ENCODE assay signal across 22 cellular contexts in the genomic region with DNA sequence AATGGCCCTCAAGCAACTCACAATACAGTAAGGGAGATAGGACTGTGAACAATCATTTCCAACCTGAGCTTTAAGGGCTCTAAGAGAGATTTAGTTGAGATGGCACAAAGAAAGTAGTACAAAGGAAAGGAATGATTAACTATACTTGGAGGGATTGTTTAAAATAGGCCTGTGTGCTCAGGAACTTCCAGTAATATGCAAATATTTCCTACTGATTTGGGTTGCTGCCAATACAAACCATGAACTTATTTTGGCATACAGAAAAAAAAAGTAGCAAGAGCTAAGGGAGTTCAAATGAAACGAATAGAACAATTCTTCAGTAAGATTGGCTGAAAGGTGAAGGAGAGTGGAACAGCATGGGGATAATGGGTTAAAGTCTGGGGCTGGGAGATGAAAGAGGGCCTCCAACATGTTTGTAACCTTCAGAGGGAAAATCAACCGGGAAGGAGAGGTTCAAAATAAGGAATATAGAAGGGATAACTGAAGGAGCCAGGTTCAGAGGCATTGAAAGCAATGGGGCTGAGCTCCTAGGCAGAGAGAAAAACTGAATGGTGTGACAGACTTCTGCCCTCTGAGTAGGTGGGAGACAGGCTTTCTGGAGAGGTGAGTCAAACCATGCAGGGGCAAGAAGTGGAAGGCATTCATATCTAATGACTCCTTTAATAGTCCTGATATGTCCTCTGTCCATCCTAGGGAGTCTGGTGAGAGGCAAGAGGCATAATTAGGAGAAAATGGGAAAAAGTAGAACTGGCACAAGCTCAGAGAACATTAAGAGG.
DNase-seq lines count a peak whose midpoint lies in the region; ATAC-seq and TF ChIP-seq lines count a peak whose summit lies in the region.
"Had no signal": no experiment of that assay in that cellular context is flagged by ENCODE, and none has a peak within 500 bp of the region (broad histone marks: within the 10 kb centered on the region; RNA-seq: fewer than 3 reads in every experiment).

No MANE protein-coding gene starts in this region.

- DNase-seq in KBM-7 (peak; percentile 13), fibroblast of the aortic adventitia (ENCODE audit: low read depth) (peak; percentile 8), smooth muscle cell (lab: John Stamatoyannopoulos, UW; ENCODE audit: unreplicated experiment) (no peak), AG08395 (ENCODE audit: low spot score) (no peak), CD1c-positive myeloid dendritic cell (ENCODE audit: extremely low spot score) (no peak)
- DNase-seq in stimulated activated effector memory CD8-positive, alpha-beta T cell treated with anti-CD3 and anti-CD28 coated beads, Interleukin-12 subunit alpha, Interleukin-12 subunit beta, amount 100 ng/mL, for 72 hours (ENCODE audit: low spot score in 2 of 2) = no peak
- DNase-seq: activated CD4-positive, alpha-beta T cell treated with anti-CD3 and anti-CD28 coated beads for 1 hour; activated naive CD8-positive, alpha-beta T cell treated with anti-CD3 and anti-CD28 coated beads for 36 hours; DMS153; dorsolateral prefrontal cortex; esophagus squamous epithelium; hypothalamus; left cardiac atrium; NCI-H1930; NCI-H510A; T-helper 9 cell; testis had no signal

- no peaks in the 10 kb centered on the region for H3K36me3 ChIP-seq in smooth muscle cell (ENCODE audit: low read depth)
- H3K36me3 ChIP-seq: cardiac muscle cell, esophagus squamous epithelium, neural progenitor cell had no signal

- H3K27ac ChIP-seq in VCaP = peak overlapping the region; percentile 18; the same call in 1 of the 2 replicates
- H3K27ac ChIP-seq in smooth muscle cell (ENCODE audit: low read depth) = no peak overlapping the region
- H3K27ac ChIP-seq: C4-2B, cardiac muscle cell, dorsolateral prefrontal cortex, esophagus squamous epithelium, neural progenitor cell, testis had no signal

- no peak overlapping the region for H3K4me3 Mint-ChIP-seq in stimulated activated effector memory CD8-positive, alpha-beta T cell treated with anti-CD3 and anti-CD28 coated beads, Interleukin-12 subunit alpha, Interleukin-12 subunit beta, amount 100 ng/mL, for 72 hours
- H3K4me3 Mint-ChIP-seq: activated naive CD8-positive, alpha-beta T cell treated with anti-CD3 and anti-CD28 coated beads for 36 hours; activated T-helper 1 cell treated with anti-CD3 and anti-CD28 coated beads, Interleukin-12 subunit alpha, Interleukin-12 subunit beta, Interleukin-2, Interleukin-4 antibody, amounts not matched to agents 30 ng/mL and 10 ng/mL and 1 ng/mL, durations not matched to agents 14 hours and 24 hours and 36 hours; neural progenitor cell had no signal

- in situ Hi-C loops in KBM-7 (cut with MboI; ENCODE audit: low pct_unique_long_range_greater_than_20kb, low sequenced_read_pairs) = no loop called here

- H2AFZ ChIP-seq in smooth muscle cell (ENCODE audit: low read depth) = no peak overlapping the region
- H2AFZ ChIP-seq: neural progenitor cell had no signal

- H3K27me3 ChIP-seq in smooth muscle cell (ENCODE audit: low read depth) = no peaks in the 10 kb centered on the region
- H3K27me3 ChIP-seq: cardiac muscle cell, dorsolateral prefrontal cortex, esophagus squamous epithelium, neural progenitor cell, testis had no signal

- no peaks in the 10 kb centered on the region for H4K20me1 ChIP-seq in smooth muscle cell (ENCODE audit: low read depth)

- WGBS in smooth muscle cell (ENCODE audit: low lambda C conversion rate) = 74% methylated on average over 2 of the region's 2 CpGs

- H3K4me3 ChIP-seq in fibroblast of the aortic adventitia (ENCODE audit: low read depth, low read length) (no peak overlapping the region), smooth muscle cell (no peak overlapping the region)
- H3K4me3 ChIP-seq: cardiac muscle cell, esophagus squamous epithelium, neural progenitor cell, testis had no signal

- no peak for TF ChIP-seq CTCF in VCaP (conservative IDR thresholded peaks at IDR 0.05)
- TF ChIP-seq CTCF in fibroblast of the aortic adventitia (IDR thresholded peaks at IDR 0.05; ENCODE audit: insufficient read depth, low read length) = no peak
- no peak for TF ChIP-seq CTCF in smooth muscle cell (IDR thresholded peaks at IDR 0.05; ENCODE audit: borderline replicate concordance, insufficient read depth, poor library complexity, severe bottlenecking)

- no peak overlapping the region for H3K4me2 ChIP-seq in smooth muscle cell
- H3K4me2 ChIP-seq: neural progenitor cell had no signal

- no peak overlapping the region for H3K27ac Mint-ChIP-seq in stimulated activated effector memory CD8-positive, alpha-beta T cell treated with anti-CD3 and anti-CD28 coated beads, Interleukin-12 subunit alpha, Interleukin-12 subunit beta, amount 100 ng/mL, for 72 hours
- H3K27ac Mint-ChIP-seq: activated naive CD8-positive, alpha-beta T cell treated with anti-CD3 and anti-CD28 coated beads for 36 hours; neural progenitor cell had no signal

- H3K4me1 Mint-ChIP-seq in stimulated activated effector memory CD8-positive, alpha-beta T cell treated with anti-CD3 and anti-CD28 coated beads, Interleukin-12 subunit alpha, Interleukin-12 subunit beta, amount 100 ng/mL, for 72 hours = no peaks in the 10 kb centered on the region
- H3K4me1 Mint-ChIP-seq: activated naive CD8-positive, alpha-beta T cell treated with anti-CD3 and anti-CD28 coated beads for 36 hours; neural progenitor cell had no signal

- ATAC-seq in stimulated activated effector memory CD8-positive, alpha-beta T cell treated with anti-CD3 and anti-CD28 coated beads, Interleukin-12 subunit alpha, Interleukin-12 subunit beta, amount 100 ng/mL, for 72 hours = peak; percentile 45
- ATAC-seq: left cardiac atrium had no signal

- H3K79me2 ChIP-seq in smooth muscle cell (ENCODE audit: low read depth) = no peaks in the 10 kb centered on the region

- no peaks in the 10 kb centered on the region for H3K9me3 ChIP-seq in smooth muscle cell (replicated peaks; ENCODE audit: low read depth)
- H3K9me3 ChIP-seq: esophagus squamous epithelium, testis had no signal

- H3K9ac ChIP-seq in smooth muscle cell (ENCODE audit: low read depth) = no peak overlapping the region
- H3K9ac ChIP-seq: neural progenitor cell had no signal

- no peaks in the 10 kb centered on the region for H3F3A ChIP-seq in smooth muscle cell (ENCODE audit: low read depth)

- H3K36me3 Mint-ChIP-seq in stimulated activated effector memory CD8-positive, alpha-beta T cell treated with anti-CD3 and anti-CD28 coated beads, Interleukin-12 subunit alpha, Interleukin-12 subunit beta, amount 100 ng/mL, for 72 hours = no peaks in the 10 kb centered on the region
- H3K36me3 Mint-ChIP-seq: activated naive CD8-positive, alpha-beta T cell treated with anti-CD3 and anti-CD28 coated beads for 36 hours; neural progenitor cell had no signal

- no peaks in the 10 kb centered on the region for H3K9me3 Mint-ChIP-seq in stimulated activated effector memory CD8-positive, alpha-beta T cell treated with anti-CD3 and anti-CD28 coated beads, Interleukin-12 subunit alpha, Interleukin-12 subunit beta, amount 100 ng/mL, for 72 hours

- H3K4me1 ChIP-seq in smooth muscle cell (ENCODE audit: low read depth) = no peaks in the 10 kb centered on the region
- H3K4me1 ChIP-seq: esophagus squamous epithelium, neural progenitor cell, testis had no signal

Comparison
In these comparisons a context has a peak if more than half of its experiments do, and no peak if none do; other contexts are left out.
1. DNase-seq: peak in KBM-7 (single experiment) and fibroblast of the aortic adventitia (single experiment); none in stimulated activated effector memory CD8-positive, alpha-beta T cell treated with anti-CD3 and anti-CD28 coated beads, Interleukin-12 subunit alpha, Interleukin-12 subunit beta, amount 100 ng/mL, for 72 hours (0 of 2), smooth muscle cell (single experiment), AG08395 (single experiment) and CD1c-positive myeloid dendritic cell (single experiment).